ENCODE assay signal across 8 cellular contexts in the genomic region with DNA sequence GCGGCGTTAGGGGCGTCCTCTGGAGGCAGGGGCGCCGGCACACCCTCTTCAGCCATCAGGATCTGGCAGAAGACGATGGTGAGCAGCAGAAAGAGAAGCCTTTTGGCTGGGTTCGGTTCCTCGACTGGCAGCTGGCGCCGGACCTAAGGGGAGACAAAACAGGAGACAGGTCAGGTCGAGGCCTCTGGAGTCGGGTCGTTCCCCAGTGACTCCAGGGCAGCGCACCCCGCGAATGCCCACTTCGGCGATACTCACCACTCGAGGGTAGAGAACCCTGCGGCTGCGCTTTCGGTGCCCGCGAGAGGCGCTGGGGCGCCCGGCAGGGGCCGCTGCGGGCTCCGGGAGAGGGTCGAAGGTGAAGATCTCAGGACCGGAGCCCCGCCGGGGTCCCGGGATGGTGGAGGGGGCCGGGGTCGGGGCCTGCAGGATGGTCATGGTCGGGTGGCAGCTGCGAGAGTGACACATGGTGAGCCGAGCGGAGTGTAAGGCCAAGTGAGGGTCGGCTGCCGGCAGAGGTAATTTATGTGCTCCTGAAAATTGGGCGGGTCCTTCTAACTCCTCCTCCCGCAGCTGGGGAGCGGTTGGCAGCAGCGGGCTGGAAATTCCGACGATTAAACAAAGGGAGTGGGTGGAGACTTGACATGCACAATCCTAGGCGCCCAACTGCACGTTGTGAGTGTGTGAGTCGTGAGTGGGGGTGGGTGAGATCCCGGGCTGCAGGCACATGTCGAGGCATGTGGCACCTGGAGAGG. TPM values are rescaled to one million over a fixed set of nuclear protein-coding genes. Genes with fewer than 3 reads are reported as not detected.
DNase-seq lines count a peak whose midpoint lies in the region; ATAC-seq and TF ChIP-seq lines count a peak whose summit lies in the region.

A gene with protein sequence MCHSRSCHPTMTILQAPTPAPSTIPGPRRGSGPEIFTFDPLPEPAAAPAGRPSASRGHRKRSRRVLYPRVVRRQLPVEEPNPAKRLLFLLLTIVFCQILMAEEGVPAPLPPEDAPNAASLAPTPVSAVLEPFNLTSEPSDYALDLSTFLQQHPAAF (minus strand): TSS at position 494 of the 752 bp plus-strand sequence. CDS start 29 bp downstream, at position 465.

- peak within 1 kb of the TSS; percentile 59 for H3K27ac ChIP-seq in CD4-positive, CD25-positive, alpha-beta regulatory T cell (ENCODE audit: insufficient read depth, low read length, poor library complexity, severe bottlenecking)
- H3K27ac ChIP-seq in H9 (ENCODE audit: insufficient read length, low read depth, low read length), result peak within 1 kb of the TSS; percentile 22
- peak within 1 kb of the TSS; percentile 95 to 98 for H3K27ac ChIP-seq in lung (ENCODE audit: low read depth in 1 of 2, low read length in 1 of 2)

- H3K23ac ChIP-seq in H9 (ENCODE audit: insufficient read length, low read depth, low read length), result no peak within 1 kb of the TSS

- no peak within 1 kb of the TSS for H2BK15ac ChIP-seq in H9 (ENCODE audit: low read depth, low read length)

- H4K20me1 ChIP-seq in H9 (ENCODE audit: control insufficient read depth, insufficient read depth, insufficient read length), result peaks cover 2% of the 10 kb centered on the region

- no peak within 1 kb of the TSS for H2BK5ac ChIP-seq in H9 (ENCODE audit: insufficient read length, low read length)

- H3K79me1 ChIP-seq in H9 (ENCODE audit: insufficient read depth, low read depth, low read length, poor library complexity, severe bottlenecking), result peaks cover 6% of the 10 kb centered on the region

- peaks cover 17% of the 10 kb centered on the region for H3K23me2 ChIP-seq in H9 (ENCODE audit: insufficient read length, low read depth, low read length, poor library complexity, severe bottlenecking)

- no peaks in the 10 kb centered on the region for H3K9me3 ChIP-seq in CD4-positive, CD25-positive, alpha-beta regulatory T cell (ENCODE audit: control insufficient read depth in 2 of 2, low read length in 2 of 2)
- no peaks in the 10 kb centered on the region for H3K9me3 ChIP-seq in H9 (ENCODE audit: control insufficient read depth, low read depth, low read length)
- H3K9me3 ChIP-seq in lung (ENCODE audit: control insufficient read depth in 2 of 2, insufficient read depth in 1 of 2, low read length in 1 of 2), result no peaks in the 10 kb centered on the region

- peak; percentile 55 to 62 for ATAC-seq in CD4-positive, CD25-positive, alpha-beta regulatory T cell (ENCODE audit: low read depth in 2 of 2)
- ATAC-seq in lung (ENCODE audit: insufficient read depth, low FRiP score) (peak; percentile 51), HG02588 (IDR thresholded peaks at IDR 0.05; ENCODE audit: unreplicated experiment) (no peak)

- H3K9ac ChIP-seq in H9 (ENCODE audit: extremely low read depth, insufficient read length, low read length), result peak within 1 kb of the TSS; percentile 87

- no peak within 1 kb of the TSS for H4K8ac ChIP-seq in H9 (replicated peaks; ENCODE audit: insufficient read length, low read depth, low read length)

- intact Hi-C loops in activated CD4-positive, alpha-beta memory T cell treated with anti-CD3 and anti-CD28 coated beads for 36 hours (cut with micrococcal nuclease), result loop anchor here (1.0 to 5.0 kb wide), 4 partner anchors 9 to 257 kb away; partner anchors contain the start of gene HLA-E

- no peak within 1 kb of the TSS for H2BK20ac ChIP-seq in H9 (ENCODE audit: low read depth, low read length, poor library complexity, severe bottlenecking)

- no peaks in the 10 kb centered on the region for H3K36me3 ChIP-seq in CD4-positive, CD25-positive, alpha-beta regulatory T cell (ENCODE audit: control insufficient read depth, insufficient read depth, low read length)
- H3K36me3 ChIP-seq in lung (ENCODE audit: control insufficient read depth in 2 of 2, insufficient read depth in 2 of 2, low read length in 2 of 2), result peaks cover 0 to 13% of the 10 kb centered on the region in 2 donors

- H2BK120ac ChIP-seq in H9 (ENCODE audit: low read depth, low read length, poor library complexity, severe bottlenecking), result no peak within 1 kb of the TSS

- H3K56ac ChIP-seq in H9 (ENCODE audit: insufficient read length, low read depth, low read length), result no peak within 1 kb of the TSS

- peaks cover 0 to 2% (median 0%) of the 10 kb centered on the region in 7 donors for H3K9me3 Mint-ChIP-seq in CD4-positive, CD25-positive, alpha-beta regulatory T cell
- H3K9me3 Mint-ChIP-seq in H9, result no peaks in the 10 kb centered on the region; a peak in 3 of 5 replicates
- no peaks in the 10 kb centered on the region for H3K9me3 Mint-ChIP-seq in activated CD4-positive, alpha-beta memory T cell treated with anti-CD3 and anti-CD28 coated beads for 36 hours

- H3K27ac Mint-ChIP-seq in CD4-positive, CD25-positive, alpha-beta regulatory T cell, result peak within 1 kb of the TSS; percentile 92 to 94 (median 93)
- H3K27ac Mint-ChIP-seq in H9, result peak within 1 kb of the TSS; percentile 61 to 95 (median 68); a peak in 6 of 7 replicates
- H3K27ac Mint-ChIP-seq in activated CD4-positive, alpha-beta memory T cell treated with anti-CD3 and anti-CD28 coated beads for 36 hours, result peak within 1 kb of the TSS; percentile 97

- H3K4me1 Mint-ChIP-seq in CD4-positive, CD25-positive, alpha-beta regulatory T cell, result peaks cover 0 to 63% (median 41%) of the 10 kb centered on the region in 4 donors
- H3K4me1 Mint-ChIP-seq in H9, result peaks cover 29 to 31% of the 10 kb centered on the region in 2 experiments
- peaks cover 57% of the 10 kb centered on the region for H3K4me1 Mint-ChIP-seq in activated CD4-positive, alpha-beta memory T cell treated with anti-CD3 and anti-CD28 coated beads for 36 hours (ENCODE audit: low read depth)

- POLR2A ChIA-PET in activated CD4-positive, alpha-beta memory T cell treated with anti-CD3 and anti-CD28 coated beads for 36 hours (lab: Charles Lee), result interaction anchor here (0.7 to 4.0 kb wide), 22 partner anchors 8 to 252 kb away, joined by 3 to 47 read pairs (median 6); partner anchors contain the start of gene MDC1

- H3K79me2 ChIP-seq in H9 (ENCODE audit: insufficient read depth, low read length), result peaks cover 13% of the 10 kb centered on the region; the same call in 1 of the 2 replicates

- peaks cover 7% of the 10 kb centered on the region for H3K36me3 Mint-ChIP-seq in CD4-positive, CD25-positive, alpha-beta regulatory T cell
- peaks cover 25 to 33% (median 31%) of the 10 kb centered on the region in 3 experiments for H3K36me3 Mint-ChIP-seq in H9 (ENCODE audit: insufficient read depth in 1 of 3, low read depth in 3 of 3)
- peaks cover 47% of the 10 kb centered on the region for H3K36me3 Mint-ChIP-seq in activated CD4-positive, alpha-beta memory T cell treated with anti-CD3 and anti-CD28 coated beads for 36 hours

- no peak within 1 kb of the TSS for H3K4ac ChIP-seq in H9 (ENCODE audit: low read depth, low read length)

- peaks cover 33% of the 10 kb centered on the region for H3K4me1 ChIP-seq in CD4-positive, CD25-positive, alpha-beta regulatory T cell (ENCODE audit: control insufficient read depth, insufficient read depth, low read length, poor library complexity, severe bottlenecking)
- H3K4me1 ChIP-seq in H9 (ENCODE audit: insufficient read depth, low read length) (peaks cover 2% of the 10 kb centered on the region; the same call in 1 of the 2 replicates), lung (ENCODE audit: control insufficient read depth in 2 of 2, insufficient read depth in 2 of 2, low read length in 2 of 2) (peaks cover 0 to 16% of the 10 kb centered on the region in 2 donors)

- H2AFZ ChIP-seq in H9 (ENCODE audit: low read length), result no peak within 1 kb of the TSS

- CTCF ChIA-PET in activated CD4-positive, alpha-beta memory T cell treated with anti-CD3 and anti-CD28 coated beads for 36 hours (lab: Charles Lee), result interaction anchor here (0.7 to 2.5 kb wide), 14 partner anchors 9 to 336 kb away, joined by 3 to 7 read pairs (median 4); partner anchors contain the start of gene VARS2

- peak within 1 kb of the TSS; percentile 91 to 98 (median 96) for H3K4me3 Mint-ChIP-seq in CD4-positive, CD25-positive, alpha-beta regulatory T cell
- H3K4me3 Mint-ChIP-seq in H9, result peak within 1 kb of the TSS; percentile 94 to 95
- peak within 1 kb of the TSS; percentile 99 for H3K4me3 Mint-ChIP-seq in activated CD4-positive, alpha-beta memory T cell treated with anti-CD3 and anti-CD28 coated beads for 36 hours

- peak within 1 kb of the TSS; percentile 33 for H3K14ac ChIP-seq in H9 (ENCODE audit: insufficient read depth, low read length)

- no peak within 1 kb of the TSS for H4K5ac ChIP-seq in H9 (ENCODE audit: insufficient read length, low read depth, low read length)

- H4K91ac ChIP-seq in H9 (ENCODE audit: insufficient read length, low read depth, low read length), result no peak within 1 kb of the TSS

- peaks cover 7% of the 10 kb centered on the region for H3K27me3 Mint-ChIP-seq in CD4-positive, CD25-positive, alpha-beta regulatory T cell
- peaks cover 3% of the 10 kb centered on the region; the same call in 1 of the 2 replicates for H3K27me3 Mint-ChIP-seq in H9 (ENCODE audit: low read depth)
- H3K27me3 Mint-ChIP-seq in activated CD4-positive, alpha-beta memory T cell treated with anti-CD3 and anti-CD28 coated beads for 36 hours, result no peaks in the 10 kb centered on the region

- peak within 1 kb of the TSS; percentile 83 for H3K4me2 ChIP-seq in H9 (ENCODE audit: insufficient read depth, insufficient read length, low read length)

- TF ChIP-seq CTCF in H9 (conservative IDR thresholded peaks at IDR 0.05) (peak; percentile 67), lung (IDR thresholded peaks at IDR 0.05; ENCODE audit: control extremely low read depth, extremely low read depth) (peak; percentile 25)

- no peaks in the 10 kb centered on the region for H3K27me3 ChIP-seq in CD4-positive, CD25-positive, alpha-beta regulatory T cell (ENCODE audit: control insufficient read depth, insufficient read depth, low read length)
- H3K27me3 ChIP-seq in H9 (ENCODE audit: insufficient read depth, low read length) (no peaks in the 10 kb centered on the region; the same call in 1 of the 2 replicates), lung (ENCODE audit: control insufficient read depth, insufficient read depth) (no peaks in the 10 kb centered on the region)

- peak within 1 kb of the TSS; percentile 80 for H3K4me3 ChIP-seq in CD4-positive, CD25-positive, alpha-beta regulatory T cell (ENCODE audit: low read depth, low read length)
- H3K4me3 ChIP-seq in lung, result peak within 1 kb of the TSS; percentile 74

- no peak within 1 kb of the TSS for H2AK5ac ChIP-seq in H9 (ENCODE audit: insufficient read length, low read length)

- WGBS in H9 (ENCODE audit: extremely low coverage, insufficient read length, low lambda C conversion rate), result no CpG with 5 or more reads among the region's 54 CpGs
- WGBS in lung, 2 donors, result 1% methylated on average over 53 to 54 of the region's 54 CpGs

- H3K18ac ChIP-seq in H9 (ENCODE audit: insufficient read length, low read depth, low read length), result peak within 1 kb of the TSS; percentile 15

- no peak within 1 kb of the TSS for H2BK12ac ChIP-seq in H9 (ENCODE audit: insufficient read length, low read depth, low read length)

- H3T11ph ChIP-seq in H9 (ENCODE audit: low read length), result no peak within 1 kb of the TSS

- DNase-seq in CD4-positive, CD25-positive, alpha-beta regulatory T cell, result peak; percentile 61 to 68 (median 63)
- DNase-seq in H9, result peak; percentile 93
- DNase-seq in NCI-H524 (lab: John Stamatoyannopoulos, UW), result peak; percentile 37 to 62
- peak; percentile 91 for DNase-seq in activated CD4-positive, alpha-beta memory T cell treated with anti-CD3 and anti-CD28 coated beads for 36 hours
- DNase-seq in effector CD4-positive, alpha-beta T cell, result peak; percentile 54
- DNase-seq in lung (ENCODE audit: low spot score), result peak; percentile 88
- peak; percentile 71 to 81 for DNase-seq in stimulated activated CD4-positive, alpha-beta T cell treated with anti-CD3 and anti-CD28 coated beads, Interleukin-4, amount 100 ng/mL, for 48 hours (ENCODE audit: low read depth in 2 of 2)

RNA-seq across cellular contexts. Expression of the gene that starts here (rescaled TPM):
- 5.1 TPM for total RNA-seq in CD4-positive, CD25-positive, alpha-beta regulatory T cell
- polyA plus RNA-seq in CD4-positive, CD25-positive, alpha-beta regulatory T cell, result 1 to 10 TPM in 3 of 4 donors, under 1 TPM in 1; 0.38 to 2.2 (median 1.4) TPM
- total RNA-seq in H9 (2021) (42.9 and 43.5 TPM in 2 replicates), lung (10 to 100 TPM; 16.7 to 37.4 TPM)
- total RNA-seq in activated CD4-positive, alpha-beta memory T cell treated with anti-CD3 and anti-CD28 coated beads for 36 hours, result 100 to 1,000 TPM; 167 to 171 TPM
- polyA plus RNA-seq in lung, result 100 to 1,000 TPM in 1 of 2 donors, 10 to 100 TPM in 1; 97.9 to 302 TPM

Comparison
In these comparisons a context has a peak if more than half of its experiments do, and no peak if none do; other contexts are left out.
1. RNA of the gene that starts here (polyA plus RNA-seq): 97.9 to 302 TPM in lung; 0.38 to 2.2 TPM in CD4-positive, CD25-positive, alpha-beta regulatory T cell; every median in the first group is over 10 times any median in the second.
2. H3K27ac ChIP-seq: peak in every context shown above with its lines; median percentile 96 in lung; 59 in CD4-positive, CD25-positive, alpha-beta regulatory T cell; 22 in H9.
3. Peak in every context shown above with its lines, with median percentiles within 50 percentile points of each other: DNase-seq, H3K27ac Mint-ChIP-seq and H3K4me3 Mint-ChIP-seq.